1 cellular context compared by ENCODE assay signal in genomic region chr17:68205251-68205807, GRCh38.
TF ChIP-seq lines count a peak whose summit lies in the region.

No MANE protein-coding gene starts in this region.

TF ChIP-seq in HepG2, 621 proteins besides CTCF, POLR2A, EP300 and RAD21 (continued from another document and continues in another):
- TF ChIP-seq NR0B2 (CRISPR knock-in tag; IDR thresholded peaks at IDR 0.05) (peak; percentile 29; the same call in 1 of the 2 replicates), NFKB2 (CRISPR knock-in tag; IDR thresholded peaks at IDR 0.05; ENCODE audit: borderline replicate concordance) (peak; percentile 85; the same call in 1 of the 2 replicates), DRAP1 (CRISPR knock-in tag; IDR thresholded peaks at IDR 0.05) (peak; percentile 64; the same call in 1 of the 2 replicates), ZNF567 (CRISPR knock-in tag; IDR thresholded peaks at IDR 0.05; ENCODE audit: borderline replicate concordance) (no peak), NFKBIZ (CRISPR knock-in tag; IDR thresholded peaks at IDR 0.05) (0 out of 2 replicates have a peak, but pooled peaks have one; percentile 33), JUND (CRISPR knock-in tag; IDR thresholded peaks at IDR 0.05) (0 out of 2 replicates have a peak, but pooled peaks have one; percentile 51), IRF2 (CRISPR knock-in tag; IDR thresholded peaks at IDR 0.05) (peak; percentile 91), ZMYM4 (CRISPR knock-in tag; IDR thresholded peaks at IDR 0.05) (peak; percentile 89; the same call in 1 of the 2 replicates), HOXA3 (CRISPR knock-in tag; IDR thresholded peaks at IDR 0.05) (peak; percentile 91), SIN3A (IDR thresholded peaks at IDR 0.05; ENCODE audit: borderline replicate concordance, low read depth, low read length) (no peak), ZNF598 (CRISPR knock-in tag; IDR thresholded peaks at IDR 0.05; ENCODE audit: borderline replicate concordance) (no peak), ZNF780A (CRISPR knock-in tag; IDR thresholded peaks at IDR 0.05) (no peak), MED8 (CRISPR knock-in tag; IDR thresholded peaks at IDR 0.05; ENCODE audit: insufficient replicate concordance) (no peak), AHR (CRISPR knock-in tag; IDR thresholded peaks at IDR 0.05) (peak; percentile 83), HNF1A (IDR thresholded peaks at IDR 0.05; ENCODE audit: low read depth) (no peak), HNF1A (CRISPR knock-in tag; IDR thresholded peaks at IDR 0.05; ENCODE audit: borderline replicate concordance) (0 out of 2 replicates have a peak, but pooled peaks have one; percentile 49), ZNF7 (CRISPR knock-in tag; IDR thresholded peaks at IDR 0.05) (no peak), ZNF12 (CRISPR knock-in tag; IDR thresholded peaks at IDR 0.05) (peak; percentile 68; the same call in 1 of the 2 replicates), GATAD1 (CRISPR knock-in tag; IDR thresholded peaks at IDR 0.05) (peak; percentile 72; the same call in 1 of the 2 replicates), KDM3A (CRISPR knock-in tag; IDR thresholded peaks at IDR 0.05; ENCODE audit: low read depth) (peak; percentile 80; the same call in 1 of the 2 replicates), PHF20 (CRISPR knock-in tag; IDR thresholded peaks at IDR 0.05) (peak; percentile 67), RFX3 (CRISPR knock-in tag; IDR thresholded peaks at IDR 0.05) (no peak), MBNL3 (CRISPR knock-in tag; conservative IDR thresholded peaks at IDR 0.05) (no peak), FOXO1 (CRISPR knock-in tag; IDR thresholded peaks at IDR 0.05) (peak; percentile 63), ATF6 (CRISPR knock-in tag; conservative IDR thresholded peaks at IDR 0.05) (0 out of 2 replicates have a peak, but pooled peaks have one; percentile 54), RORA (CRISPR knock-in tag; IDR thresholded peaks at IDR 0.05) (no peak), FOXK2 (IDR thresholded peaks at IDR 0.05) (no peak), MZF1 (CRISPR knock-in tag; IDR thresholded peaks at IDR 0.05; ENCODE audit: borderline replicate concordance) (0 out of 2 replicates have a peak, but pooled peaks have one; percentile 24), SIX1 (CRISPR knock-in tag; IDR thresholded peaks at IDR 0.05; ENCODE audit: borderline replicate concordance) (no peak; the same call in 1 of the 2 replicates), GZF1 (CRISPR knock-in tag; IDR thresholded peaks at IDR 0.05) (no peak), THAP11 (CRISPR knock-in tag; IDR thresholded peaks at IDR 0.05) (peak; percentile 76), RBAK (CRISPR knock-in tag; IDR thresholded peaks at IDR 0.05) (no peak), ZNF614 (CRISPR knock-in tag; IDR thresholded peaks at IDR 0.05; ENCODE audit: borderline replicate concordance) (peak; percentile 58; the same call in 1 of the 2 replicates), ZBTB34 (CRISPR knock-in tag; IDR thresholded peaks at IDR 0.05) (0 out of 2 replicates have a peak, but pooled peaks have one; percentile 52), FOXJ3 (CRISPR knock-in tag; IDR thresholded peaks at IDR 0.05; ENCODE audit: borderline replicate concordance) (no peak), ZNF570 (CRISPR knock-in tag; IDR thresholded peaks at IDR 0.05; ENCODE audit: borderline replicate concordance) (no peak), FOXK1 (CRISPR knock-in tag; IDR thresholded peaks at IDR 0.05; ENCODE audit: borderline replicate concordance, low read depth) (peak; percentile 68; the same call in 1 of the 2 replicates), MED1 (CRISPR knock-in tag; IDR thresholded peaks at IDR 0.05) (peak; percentile 80), GATA4 (IDR thresholded peaks at IDR 0.05; ENCODE audit: borderline replicate concordance, low read depth) (0 out of 2 replicates have a peak, but pooled peaks have one; percentile 16), SRSF1 (optimal IDR thresholded peaks at IDR 0.05; ENCODE audit: low read depth, low read length) (peak; percentile 39), ZNF747 (CRISPR knock-in tag; IDR thresholded peaks at IDR 0.05; ENCODE audit: borderline replicate concordance) (0 out of 2 replicates have a peak, but pooled peaks have one; percentile 47), GTF2F1 (IDR thresholded peaks at IDR 0.05; ENCODE audit: low read length) (0 out of 2 replicates have a peak, but pooled peaks have one; percentile 67), YY1 (IDR thresholded peaks at IDR 0.05; ENCODE audit: insufficient read depth, insufficient replicate concordance, low read depth, low read length) (peak; percentile 85), ZMYM2 (CRISPR knock-in tag; IDR thresholded peaks at IDR 0.05) (0 out of 2 replicates have a peak, but pooled peaks have one; percentile 67), ZKSCAN1 (IDR thresholded peaks at IDR 0.05; ENCODE audit: low read length) (no peak), ZNF83 (CRISPR knock-in tag; IDR thresholded peaks at IDR 0.05; ENCODE audit: borderline replicate concordance) (no peak)
- TF ChIP-seq, protein P1, sequence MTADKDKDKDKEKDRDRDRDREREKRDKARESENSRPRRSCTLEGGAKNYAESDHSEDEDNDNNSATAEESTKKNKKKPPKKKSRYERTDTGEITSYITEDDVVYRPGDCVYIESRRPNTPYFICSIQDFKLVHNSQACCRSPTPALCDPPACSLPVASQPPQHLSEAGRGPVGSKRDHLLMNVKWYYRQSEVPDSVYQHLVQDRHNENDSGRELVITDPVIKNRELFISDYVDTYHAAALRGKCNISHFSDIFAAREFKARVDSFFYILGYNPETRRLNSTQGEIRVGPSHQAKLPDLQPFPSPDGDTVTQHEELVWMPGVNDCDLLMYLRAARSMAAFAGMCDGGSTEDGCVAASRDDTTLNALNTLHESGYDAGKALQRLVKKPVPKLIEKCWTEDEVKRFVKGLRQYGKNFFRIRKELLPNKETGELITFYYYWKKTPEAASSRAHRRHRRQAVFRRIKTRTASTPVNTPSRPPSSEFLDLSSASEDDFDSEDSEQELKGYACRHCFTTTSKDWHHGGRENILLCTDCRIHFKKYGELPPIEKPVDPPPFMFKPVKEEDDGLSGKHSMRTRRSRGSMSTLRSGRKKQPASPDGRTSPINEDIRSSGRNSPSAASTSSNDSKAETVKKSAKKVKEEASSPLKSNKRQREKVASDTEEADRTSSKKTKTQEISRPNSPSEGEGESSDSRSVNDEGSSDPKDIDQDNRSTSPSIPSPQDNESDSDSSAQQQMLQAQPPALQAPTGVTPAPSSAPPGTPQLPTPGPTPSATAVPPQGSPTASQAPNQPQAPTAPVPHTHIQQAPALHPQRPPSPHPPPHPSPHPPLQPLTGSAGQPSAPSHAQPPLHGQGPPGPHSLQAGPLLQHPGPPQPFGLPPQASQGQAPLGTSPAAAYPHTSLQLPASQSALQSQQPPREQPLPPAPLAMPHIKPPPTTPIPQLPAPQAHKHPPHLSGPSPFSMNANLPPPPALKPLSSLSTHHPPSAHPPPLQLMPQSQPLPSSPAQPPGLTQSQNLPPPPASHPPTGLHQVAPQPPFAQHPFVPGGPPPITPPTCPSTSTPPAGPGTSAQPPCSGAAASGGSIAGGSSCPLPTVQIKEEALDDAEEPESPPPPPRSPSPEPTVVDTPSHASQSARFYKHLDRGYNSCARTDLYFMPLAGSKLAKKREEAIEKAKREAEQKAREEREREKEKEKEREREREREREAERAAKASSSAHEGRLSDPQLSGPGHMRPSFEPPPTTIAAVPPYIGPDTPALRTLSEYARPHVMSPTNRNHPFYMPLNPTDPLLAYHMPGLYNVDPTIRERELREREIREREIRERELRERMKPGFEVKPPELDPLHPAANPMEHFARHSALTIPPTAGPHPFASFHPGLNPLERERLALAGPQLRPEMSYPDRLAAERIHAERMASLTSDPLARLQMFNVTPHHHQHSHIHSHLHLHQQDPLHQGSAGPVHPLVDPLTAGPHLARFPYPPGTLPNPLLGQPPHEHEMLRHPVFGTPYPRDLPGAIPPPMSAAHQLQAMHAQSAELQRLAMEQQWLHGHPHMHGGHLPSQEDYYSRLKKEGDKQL (CRISPR knock-in tag; IDR thresholded peaks at IDR 0.05; ENCODE audit: low read depth) = 0 out of 2 replicates have a peak, but pooled peaks have one; percentile 32
- TF ChIP-seq, protein P2, sequence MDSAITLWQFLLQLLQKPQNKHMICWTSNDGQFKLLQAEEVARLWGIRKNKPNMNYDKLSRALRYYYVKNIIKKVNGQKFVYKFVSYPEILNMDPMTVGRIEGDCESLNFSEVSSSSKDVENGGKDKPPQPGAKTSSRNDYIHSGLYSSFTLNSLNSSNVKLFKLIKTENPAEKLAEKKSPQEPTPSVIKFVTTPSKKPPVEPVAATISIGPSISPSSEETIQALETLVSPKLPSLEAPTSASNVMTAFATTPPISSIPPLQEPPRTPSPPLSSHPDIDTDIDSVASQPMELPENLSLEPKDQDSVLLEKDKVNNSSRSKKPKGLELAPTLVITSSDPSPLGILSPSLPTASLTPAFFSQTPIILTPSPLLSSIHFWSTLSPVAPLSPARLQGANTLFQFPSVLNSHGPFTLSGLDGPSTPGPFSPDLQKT (CRISPR knock-in tag; IDR thresholded peaks at IDR 0.05; ENCODE audit: borderline replicate concordance) = no peak
- TF ChIP-seq, protein P3, sequence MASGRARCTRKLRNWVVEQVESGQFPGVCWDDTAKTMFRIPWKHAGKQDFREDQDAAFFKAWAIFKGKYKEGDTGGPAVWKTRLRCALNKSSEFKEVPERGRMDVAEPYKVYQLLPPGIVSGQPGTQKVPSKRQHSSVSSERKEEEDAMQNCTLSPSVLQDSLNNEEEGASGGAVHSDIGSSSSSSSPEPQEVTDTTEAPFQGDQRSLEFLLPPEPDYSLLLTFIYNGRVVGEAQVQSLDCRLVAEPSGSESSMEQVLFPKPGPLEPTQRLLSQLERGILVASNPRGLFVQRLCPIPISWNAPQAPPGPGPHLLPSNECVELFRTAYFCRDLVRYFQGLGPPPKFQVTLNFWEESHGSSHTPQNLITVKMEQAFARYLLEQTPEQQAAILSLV (CRISPR knock-in tag; IDR thresholded peaks at IDR 0.05; ENCODE audit: borderline replicate concordance) = peak; percentile 74; the same call in 1 of the 2 replicates
- TF ChIP-seq, protein P4, sequence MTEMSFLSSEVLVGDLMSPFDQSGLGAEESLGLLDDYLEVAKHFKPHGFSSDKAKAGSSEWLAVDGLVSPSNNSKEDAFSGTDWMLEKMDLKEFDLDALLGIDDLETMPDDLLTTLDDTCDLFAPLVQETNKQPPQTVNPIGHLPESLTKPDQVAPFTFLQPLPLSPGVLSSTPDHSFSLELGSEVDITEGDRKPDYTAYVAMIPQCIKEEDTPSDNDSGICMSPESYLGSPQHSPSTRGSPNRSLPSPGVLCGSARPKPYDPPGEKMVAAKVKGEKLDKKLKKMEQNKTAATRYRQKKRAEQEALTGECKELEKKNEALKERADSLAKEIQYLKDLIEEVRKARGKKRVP (CRISPR knock-in tag; IDR thresholded peaks at IDR 0.05) = peak in 1 of 2 experiments; percentile 59; a peak in 1 of 4 replicates
